In genomic region chr5:22295832-22296231, GRCh38 we compare ENCODE assay signal across 31 cellular contexts.
"Had no signal": no experiment of that assay in that cellular context is flagged by ENCODE, and none has a peak within 500 bp of the region (broad histone marks: within the 10 kb centered on the region; RNA-seq: fewer than 3 reads in every experiment).

No MANE protein-coding gene starts in this region.

- H3K4me1 Mint-ChIP-seq: natural killer cell; nephron; neural progenitor cell; stimulated activated memory B cell treated with anti-CD40 and anti-IgM and Interleukin-4, amounts not matched to agents 10 μg/mL and 1 μg/mL and 100 μg/mL, for 72 hours; stimulated activated naive CD8-positive, alpha-beta T cell treated with anti-CD3 and anti-CD28 coated beads, Interleukin-15, amount 100 ng/mL, for 72 hours had no signal

- H3K9ac ChIP-seq: neural progenitor cell, parathyroid adenoma had no signal

- H3K27me3 ChIP-seq: neural progenitor cell, ovary, spleen, suprapubic skin, testis, tibial artery, transverse colon, upper lobe of right lung, uterus had no signal

- H3K27ac ChIP-seq: neural progenitor cell, ovary, parathyroid adenoma, psoas muscle, skin epidermis, spleen, suprapubic skin, testis, tibial artery, transverse colon, upper lobe of right lung, uterus had no signal

- H3K9me3 ChIP-seq: ovary, psoas muscle, suprapubic skin, testis, transverse colon, upper lobe of right lung, uterus had no signal

- H3K27ac Mint-ChIP-seq: natural killer cell; nephron; neural progenitor cell; progenitor cell of endocrine pancreas; stimulated activated memory B cell treated with anti-CD40 and anti-IgM and Interleukin-4, amounts not matched to agents 10 μg/mL and 1 μg/mL and 100 μg/mL, for 72 hours; stimulated activated naive CD8-positive, alpha-beta T cell treated with anti-CD3 and anti-CD28 coated beads, Interleukin-15, amount 100 ng/mL, for 72 hours; type B pancreatic cell had no signal

- H3K27me3 Mint-ChIP-seq: progenitor cell of endocrine pancreas; stimulated activated memory B cell treated with anti-CD40 and anti-IgM and Interleukin-4, amounts not matched to agents 10 μg/mL and 1 μg/mL and 100 μg/mL, for 72 hours; stimulated activated naive CD8-positive, alpha-beta T cell treated with anti-CD3 and anti-CD28 coated beads, Interleukin-15, amount 100 ng/mL, for 72 hours; type B pancreatic cell had no signal

- H2AFZ ChIP-seq: neural progenitor cell, parathyroid adenoma had no signal

- H3K4me3 Mint-ChIP-seq: natural killer cell; nephron; neural progenitor cell; stimulated activated memory B cell treated with anti-CD40 and anti-IgM and Interleukin-4, amounts not matched to agents 10 μg/mL and 1 μg/mL and 100 μg/mL, for 72 hours; stimulated activated naive CD8-positive, alpha-beta T cell treated with anti-CD3 and anti-CD28 coated beads, Interleukin-15, amount 100 ng/mL, for 72 hours; type B pancreatic cell had no signal

- H3K4me1 ChIP-seq: neural progenitor cell, parathyroid adenoma, psoas muscle, spleen, suprapubic skin, testis, tibial artery, transverse colon, upper lobe of right lung, uterus had no signal

- H3K79me2 ChIP-seq: parathyroid adenoma had no signal

- H3K36me3 Mint-ChIP-seq: natural killer cell; neural progenitor cell; stimulated activated memory B cell treated with anti-CD40 and anti-IgM and Interleukin-4, amounts not matched to agents 10 μg/mL and 1 μg/mL and 100 μg/mL, for 72 hours; type B pancreatic cell had no signal

- H3K4me3 ChIP-seq: neural progenitor cell, ovary, psoas muscle, skin epidermis, smooth muscle cell, spleen, suprapubic skin, testis, tibial artery, transverse colon, upper lobe of right lung, uterus had no signal

- H3K36me3 ChIP-seq: neural progenitor cell, ovary, spleen, suprapubic skin, tibial artery, transverse colon, upper lobe of right lung, uterus had no signal

- ATAC-seq: natural killer cell; psoas muscle; right cardiac atrium; sciatic nerve; stimulated activated memory B cell treated with anti-CD40 and anti-IgM and Interleukin-4, amounts not matched to agents 10 μg/mL and 1 μg/mL and 100 μg/mL, for 72 hours; stimulated activated naive CD8-positive, alpha-beta T cell treated with anti-CD3 and anti-CD28 coated beads, Interleukin-15, amount 100 ng/mL, for 72 hours; stimulated activated naive CD8-positive, alpha-beta T cell treated with anti-CD3 and anti-CD28 coated beads, Interleukin-15, Interleukin-2, amounts not matched to agents 100 U/mL and 50 U/mL, for 24 hours; upper lobe of right lung had no signal

- DNase-seq: natural killer cell; occipital lobe; ovary; posterior cingulate gyrus; psoas muscle; right cardiac atrium; spleen; stimulated activated CD4-positive, alpha-beta T cell treated with anti-CD3 and anti-CD28 coated beads, Interleukin-12 subunit alpha, Interleukin-12 subunit beta, amount 100 ng/mL, for 4 hours; stimulated activated CD4-positive, alpha-beta T cell treated with anti-CD3 and anti-CD28 coated beads, Interleukin-1b, Interleukin-23, amount 100 ng/mL, for 48 hours; stimulated activated CD4-positive, alpha-beta T cell treated with anti-CD3 and anti-CD28 coated beads, Interleukin-4, amount 100 ng/mL, for 1 hour; stimulated activated CD4-positive, alpha-beta T cell treated with anti-CD3 and anti-CD28 coated beads, Interleukin-4, amount 100 ng/mL, for 4 hours; stimulated activated CD8-positive, alpha-beta memory T cell treated with anti-CD3 and anti-CD28 coated beads, Interleukin-4, amount 100 ng/mL, for 48 hours; stimulated activated naive CD4-positive, alpha-beta T cell; stimulated activated naive CD8-positive, alpha-beta T cell treated with anti-CD3 and anti-CD28 coated beads, Interleukin-15, amount 100 ng/mL, for 72 hours; stimulated activated naive CD8-positive, alpha-beta T cell treated with anti-CD3 and anti-CD28 coated beads, Interleukin-15, Interleukin-2, amounts not matched to agents 100 U/mL and 50 U/mL, for 24 hours; substantia nigra; testis; tibial artery; transverse colon; upper lobe of right lung; uterus had no signal

- H3K4me2 ChIP-seq: neural progenitor cell, smooth muscle cell had no signal
